8 cellular contexts compared by ENCODE assay signal in genomic region chr10:98267894-98268693, GRCh38. TPM values are rescaled to one million over a fixed set of nuclear protein-coding genes. Genes with fewer than 3 reads are reported as not detected.
DNase-seq lines count a peak whose midpoint lies in the region; ATAC-seq, FAIRE-seq and TF ChIP-seq lines count a peak whose summit lies in the region.

Gene LOXL4 (minus strand): TSS chr10:98268194. CDS start chr10:98263019, 5,175 bp downstream.

- no peak within 1 kb of the TSS for H3K9ac ChIP-seq in parathyroid adenoma

- POLR2A ChIA-PET in WTC11 (lab: Charles Lee), result interaction anchor here (0.6 kb wide), 1 partner anchor 640 kb away, joined by 9 read pairs; no protein-coding TSS in a partner anchor

- H3K9me3 Mint-ChIP-seq in WTC11, result no peaks in the 10 kb centered on the region

- H3K36me3 ChIP-seq in BE2C, result no peaks in the 10 kb centered on the region
- H3K36me3 ChIP-seq in parathyroid adenoma (ENCODE audit: control insufficient read depth, insufficient read depth, low read length), result no peaks in the 10 kb centered on the region

- peak within 1 kb of the TSS; percentile 96 for H2AFZ ChIP-seq in parathyroid adenoma

- TF ChIP-seq POLR2A in H54 (IDR thresholded peaks at IDR 0.05; ENCODE audit: low read depth, low read length), result 0 out of 2 replicates have a peak, but pooled peaks have one; percentile 14

- H3K4me1 ChIP-seq in BE2C (no peaks in the 10 kb centered on the region), parathyroid adenoma (peaks cover 11% of the 10 kb centered on the region)

- DNase-seq in BE2C (peak; percentile 37), H54 (ENCODE audit: insufficient read length, low spot score) (no peak), WTC11 (ENCODE audit: low spot score) (peak; percentile 45), glomerular visceral epithelial cell (ENCODE audit: extremely low spot score) (peak; percentile 40), GDM1 (lab: John Stamatoyannopoulos, UW) (no peak)

- H3K4me1 Mint-ChIP-seq in WTC11, result peaks cover 31% of the 10 kb centered on the region

- no peaks in the 10 kb centered on the region for H3K79me2 ChIP-seq in parathyroid adenoma

- ATAC-seq in WTC11 (peak; percentile 50), GM19023 (IDR thresholded peaks at IDR 0.05; ENCODE audit: unreplicated experiment) (no peak), HG02571 (IDR thresholded peaks at IDR 0.05; ENCODE audit: unreplicated experiment) (no peak)

- H3K27ac Mint-ChIP-seq in WTC11, result no peak within 1 kb of the TSS

- H3K9me3 ChIP-seq in BE2C (no peaks in the 10 kb centered on the region), parathyroid adenoma (ENCODE audit: control insufficient read depth, low read length) (no peaks in the 10 kb centered on the region)

- FAIRE-seq in H54 (lab: Jason Lieb, UNC), result no peak

- peaks cover 24% of the 10 kb centered on the region for H3K27me3 Mint-ChIP-seq in WTC11 (ENCODE audit: low read depth)

- no peak within 1 kb of the TSS for H3K27ac ChIP-seq in parathyroid adenoma

- TF ChIP-seq CTCF in BE2C (IDR thresholded peaks at IDR 0.05; ENCODE audit: low read depth, low read length) (no peak), WTC11 (IDR thresholded peaks at IDR 0.05) (no peak), parathyroid adenoma (IDR thresholded peaks at IDR 0.05) (no peak)

- H3K4me3 ChIP-seq in BE2C (ENCODE audit: low read depth, low read length) (peak within 1 kb of the TSS; percentile 34), parathyroid adenoma (ENCODE audit: low read depth, low read length) (peak within 1 kb of the TSS; percentile 27)

- H3K4me2 ChIP-seq in parathyroid adenoma (ENCODE audit: low read length), result peak within 1 kb of the TSS; percentile 94

- no peaks in the 10 kb centered on the region for H3K27me3 ChIP-seq in BE2C
- no peaks in the 10 kb centered on the region for H3K27me3 ChIP-seq in parathyroid adenoma (ENCODE audit: control insufficient read depth, insufficient read depth, low read length)

- H3K4me3 Mint-ChIP-seq in WTC11, result peak within 1 kb of the TSS; percentile 76

- no peaks in the 10 kb centered on the region for H3K36me3 Mint-ChIP-seq in WTC11

- CTCF ChIA-PET in WTC11 (lab: Charles Lee), result interaction anchor here (0.6 to 13.7 kb wide), 8 partner anchors 28 to 1058 kb away, joined by 3 to 204 read pairs (median 4); no protein-coding TSS in a partner anchor

TF ChIP-seq in WTC11, 78 proteins besides CTCF, POLR2A, EP300 and RAD21:
- TF ChIP-seq GRHL2 (CRISPR knock-in tag; IDR thresholded peaks at IDR 0.05; ENCODE audit: insufficient replicate concordance, severe bottlenecking) (no peak), ZNF423 (CRISPR knock-in tag; IDR thresholded peaks at IDR 0.05) (peak; percentile 36; the same call in 1 of the 2 replicates), HMGXB4 (CRISPR knock-in tag; IDR thresholded peaks at IDR 0.05) (no peak)

RNA-seq across cellular contexts. Expression of gene LOXL4, which starts in this region (rescaled TPM):
- 0.28 TPM for polyA plus RNA-seq in BE2C (2012; ENCODE audit: insufficient read depth, insufficient read length, low read depth)
- 0.07 to 0.35 TPM (median 0.21 TPM) in 3 replicates for total RNA-seq in WTC11 (2021)

Comparison
In these comparisons a context has a peak if more than half of its experiments do, and no peak if none do; other contexts are left out.
1. Peak in DNase-seq and ATAC-seq in WTC11; RNA of the gene not detected or under 1 TPM.
2. DNase-seq: peak in BE2C (single experiment) and glomerular visceral epithelial cell (single experiment); none in H54 (single experiment) and GDM1 (single experiment).